Comparison of ENCODE assay signal across 1 cellular context in the genomic region with DNA sequence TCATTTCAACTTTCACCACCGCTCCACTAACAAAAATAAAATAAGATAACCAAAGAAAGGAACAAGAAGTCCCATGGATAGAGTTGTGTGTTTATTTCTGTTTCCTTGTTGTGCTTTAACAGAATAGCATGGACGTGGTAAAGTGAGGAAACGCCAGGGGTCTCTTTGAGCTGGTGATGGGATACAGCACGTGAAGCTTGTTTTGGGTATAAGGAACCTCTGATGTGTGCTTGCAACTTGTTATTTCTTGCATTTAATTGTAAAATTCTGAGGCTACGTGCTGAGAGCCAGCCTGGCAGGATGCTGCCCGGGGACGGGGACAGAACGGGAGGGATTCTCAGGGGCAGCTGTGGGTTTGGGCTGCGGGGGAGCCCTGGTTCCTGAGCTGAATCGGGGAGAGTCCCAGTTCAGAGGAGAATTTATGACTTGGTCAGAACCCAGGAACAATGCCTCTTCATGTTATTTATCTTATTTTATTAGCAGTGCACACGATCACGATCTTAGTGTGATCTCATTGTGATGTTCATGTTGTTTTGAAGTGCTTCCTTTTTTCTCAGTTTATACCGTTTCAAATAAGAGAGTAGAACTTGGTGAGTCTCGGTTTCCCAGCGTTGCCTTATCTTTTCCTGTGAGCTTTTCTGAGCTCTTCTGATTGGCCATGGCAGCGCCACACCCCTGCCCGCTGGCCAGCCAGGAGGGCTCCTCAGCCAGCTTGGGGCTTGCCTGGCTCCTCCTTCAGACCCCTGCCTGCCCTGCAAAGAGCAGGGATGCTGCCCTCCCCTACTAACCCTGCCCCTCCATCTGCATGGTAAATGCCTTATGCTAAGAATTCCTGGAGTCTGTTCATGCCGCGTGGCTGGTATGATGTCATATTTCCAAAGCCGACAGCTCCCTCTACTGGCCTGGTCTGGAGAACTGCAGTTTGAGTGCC.
TF ChIP-seq lines count a peak whose summit lies in the region.

No MANE protein-coding gene starts in this region.

TF ChIP-seq in H1, 55 proteins besides CTCF, POLR2A, EP300 and RAD21 (continued from another document):
- TF ChIP-seq, protein P1, sequence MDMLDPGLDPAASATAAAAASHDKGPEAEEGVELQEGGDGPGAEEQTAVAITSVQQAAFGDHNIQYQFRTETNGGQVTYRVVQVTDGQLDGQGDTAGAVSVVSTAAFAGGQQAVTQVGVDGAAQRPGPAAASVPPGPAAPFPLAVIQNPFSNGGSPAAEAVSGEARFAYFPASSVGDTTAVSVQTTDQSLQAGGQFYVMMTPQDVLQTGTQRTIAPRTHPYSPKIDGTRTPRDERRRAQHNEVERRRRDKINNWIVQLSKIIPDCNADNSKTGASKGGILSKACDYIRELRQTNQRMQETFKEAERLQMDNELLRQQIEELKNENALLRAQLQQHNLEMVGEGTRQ (IDR thresholded peaks at IDR 0.05; ENCODE audit: low read length): no peak
- TF ChIP-seq SP4 (IDR thresholded peaks at IDR 0.05; ENCODE audit: low read length): peak; percentile 44; the same call in 1 of the 2 replicates
- no peak for TF ChIP-seq FOSL1 (IDR thresholded peaks at IDR 0.05; ENCODE audit: insufficient read depth, low read depth, low read length)
- TF ChIP-seq, protein P2, sequence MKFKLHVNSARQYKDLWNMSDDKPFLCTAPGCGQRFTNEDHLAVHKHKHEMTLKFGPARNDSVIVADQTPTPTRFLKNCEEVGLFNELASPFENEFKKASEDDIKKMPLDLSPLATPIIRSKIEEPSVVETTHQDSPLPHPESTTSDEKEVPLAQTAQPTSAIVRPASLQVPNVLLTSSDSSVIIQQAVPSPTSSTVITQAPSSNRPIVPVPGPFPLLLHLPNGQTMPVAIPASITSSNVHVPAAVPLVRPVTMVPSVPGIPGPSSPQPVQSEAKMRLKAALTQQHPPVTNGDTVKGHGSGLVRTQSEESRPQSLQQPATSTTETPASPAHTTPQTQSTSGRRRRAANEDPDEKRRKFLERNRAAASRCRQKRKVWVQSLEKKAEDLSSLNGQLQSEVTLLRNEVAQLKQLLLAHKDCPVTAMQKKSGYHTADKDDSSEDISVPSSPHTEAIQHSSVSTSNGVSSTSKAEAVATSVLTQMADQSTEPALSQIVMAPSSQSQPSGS (IDR thresholded peaks at IDR 0.05; ENCODE audit: low read length): peak; percentile 98
- peak; percentile 93 for TF ChIP-seq JUND (IDR thresholded peaks at IDR 0.05; ENCODE audit: low read length)
- TF ChIP-seq KDM1A (IDR thresholded peaks at IDR 0.05; ENCODE audit: borderline replicate concordance, low read length): no peak
- no peak for TF ChIP-seq ZNF274 (IDR thresholded peaks at IDR 0.05; ENCODE audit: borderline replicate concordance, extremely low read depth, low read length)
- TF ChIP-seq POLR2AphosphoS5 (IDR thresholded peaks at IDR 0.05; ENCODE audit: low read depth, low read length): no peak; the same call in 1 of the 2 replicates
- no peak for TF ChIP-seq TAF7 (optimal IDR thresholded peaks at IDR 0.05; ENCODE audit: borderline replicate concordance, low read depth, low read length)
- no peak for TF ChIP-seq SRF (IDR thresholded peaks at IDR 0.05; ENCODE audit: low read depth, low read length)
- TF ChIP-seq, protein P3, sequence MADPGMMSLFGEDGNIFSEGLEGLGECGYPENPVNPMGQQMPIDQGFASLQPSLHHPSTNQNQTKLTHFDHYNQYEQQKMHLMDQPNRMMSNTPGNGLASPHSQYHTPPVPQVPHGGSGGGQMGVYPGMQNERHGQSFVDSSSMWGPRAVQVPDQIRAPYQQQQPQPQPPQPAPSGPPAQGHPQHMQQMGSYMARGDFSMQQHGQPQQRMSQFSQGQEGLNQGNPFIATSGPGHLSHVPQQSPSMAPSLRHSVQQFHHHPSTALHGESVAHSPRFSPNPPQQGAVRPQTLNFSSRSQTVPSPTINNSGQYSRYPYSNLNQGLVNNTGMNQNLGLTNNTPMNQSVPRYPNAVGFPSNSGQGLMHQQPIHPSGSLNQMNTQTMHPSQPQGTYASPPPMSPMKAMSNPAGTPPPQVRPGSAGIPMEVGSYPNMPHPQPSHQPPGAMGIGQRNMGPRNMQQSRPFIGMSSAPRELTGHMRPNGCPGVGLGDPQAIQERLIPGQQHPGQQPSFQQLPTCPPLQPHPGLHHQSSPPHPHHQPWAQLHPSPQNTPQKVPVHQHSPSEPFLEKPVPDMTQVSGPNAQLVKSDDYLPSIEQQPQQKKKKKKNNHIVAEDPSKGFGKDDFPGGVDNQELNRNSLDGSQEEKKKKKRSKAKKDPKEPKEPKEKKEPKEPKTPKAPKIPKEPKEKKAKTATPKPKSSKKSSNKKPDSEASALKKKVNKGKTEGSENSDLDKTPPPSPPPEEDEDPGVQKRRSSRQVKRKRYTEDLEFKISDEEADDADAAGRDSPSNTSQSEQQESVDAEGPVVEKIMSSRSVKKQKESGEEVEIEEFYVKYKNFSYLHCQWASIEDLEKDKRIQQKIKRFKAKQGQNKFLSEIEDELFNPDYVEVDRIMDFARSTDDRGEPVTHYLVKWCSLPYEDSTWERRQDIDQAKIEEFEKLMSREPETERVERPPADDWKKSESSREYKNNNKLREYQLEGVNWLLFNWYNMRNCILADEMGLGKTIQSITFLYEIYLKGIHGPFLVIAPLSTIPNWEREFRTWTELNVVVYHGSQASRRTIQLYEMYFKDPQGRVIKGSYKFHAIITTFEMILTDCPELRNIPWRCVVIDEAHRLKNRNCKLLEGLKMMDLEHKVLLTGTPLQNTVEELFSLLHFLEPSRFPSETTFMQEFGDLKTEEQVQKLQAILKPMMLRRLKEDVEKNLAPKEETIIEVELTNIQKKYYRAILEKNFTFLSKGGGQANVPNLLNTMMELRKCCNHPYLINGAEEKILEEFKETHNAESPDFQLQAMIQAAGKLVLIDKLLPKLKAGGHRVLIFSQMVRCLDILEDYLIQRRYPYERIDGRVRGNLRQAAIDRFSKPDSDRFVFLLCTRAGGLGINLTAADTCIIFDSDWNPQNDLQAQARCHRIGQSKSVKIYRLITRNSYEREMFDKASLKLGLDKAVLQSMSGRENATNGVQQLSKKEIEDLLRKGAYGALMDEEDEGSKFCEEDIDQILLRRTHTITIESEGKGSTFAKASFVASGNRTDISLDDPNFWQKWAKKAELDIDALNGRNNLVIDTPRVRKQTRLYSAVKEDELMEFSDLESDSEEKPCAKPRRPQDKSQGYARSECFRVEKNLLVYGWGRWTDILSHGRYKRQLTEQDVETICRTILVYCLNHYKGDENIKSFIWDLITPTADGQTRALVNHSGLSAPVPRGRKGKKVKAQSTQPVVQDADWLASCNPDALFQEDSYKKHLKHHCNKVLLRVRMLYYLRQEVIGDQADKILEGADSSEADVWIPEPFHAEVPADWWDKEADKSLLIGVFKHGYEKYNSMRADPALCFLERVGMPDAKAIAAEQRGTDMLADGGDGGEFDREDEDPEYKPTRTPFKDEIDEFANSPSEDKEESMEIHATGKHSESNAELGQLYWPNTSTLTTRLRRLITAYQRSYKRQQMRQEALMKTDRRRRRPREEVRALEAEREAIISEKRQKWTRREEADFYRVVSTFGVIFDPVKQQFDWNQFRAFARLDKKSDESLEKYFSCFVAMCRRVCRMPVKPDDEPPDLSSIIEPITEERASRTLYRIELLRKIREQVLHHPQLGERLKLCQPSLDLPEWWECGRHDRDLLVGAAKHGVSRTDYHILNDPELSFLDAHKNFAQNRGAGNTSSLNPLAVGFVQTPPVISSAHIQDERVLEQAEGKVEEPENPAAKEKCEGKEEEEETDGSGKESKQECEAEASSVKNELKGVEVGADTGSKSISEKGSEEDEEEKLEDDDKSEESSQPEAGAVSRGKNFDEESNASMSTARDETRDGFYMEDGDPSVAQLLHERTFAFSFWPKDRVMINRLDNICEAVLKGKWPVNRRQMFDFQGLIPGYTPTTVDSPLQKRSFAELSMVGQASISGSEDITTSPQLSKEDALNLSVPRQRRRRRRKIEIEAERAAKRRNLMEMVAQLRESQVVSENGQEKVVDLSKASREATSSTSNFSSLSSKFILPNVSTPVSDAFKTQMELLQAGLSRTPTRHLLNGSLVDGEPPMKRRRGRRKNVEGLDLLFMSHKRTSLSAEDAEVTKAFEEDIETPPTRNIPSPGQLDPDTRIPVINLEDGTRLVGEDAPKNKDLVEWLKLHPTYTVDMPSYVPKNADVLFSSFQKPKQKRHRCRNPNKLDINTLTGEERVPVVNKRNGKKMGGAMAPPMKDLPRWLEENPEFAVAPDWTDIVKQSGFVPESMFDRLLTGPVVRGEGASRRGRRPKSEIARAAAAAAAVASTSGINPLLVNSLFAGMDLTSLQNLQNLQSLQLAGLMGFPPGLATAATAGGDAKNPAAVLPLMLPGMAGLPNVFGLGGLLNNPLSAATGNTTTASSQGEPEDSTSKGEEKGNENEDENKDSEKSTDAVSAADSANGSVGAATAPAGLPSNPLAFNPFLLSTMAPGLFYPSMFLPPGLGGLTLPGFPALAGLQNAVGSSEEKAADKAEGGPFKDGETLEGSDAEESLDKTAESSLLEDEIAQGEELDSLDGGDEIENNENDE (IDR thresholded peaks at IDR 0.05; ENCODE audit: insufficient replicate concordance, low read length): no peak
- 0 out of 2 replicates have a peak, but pooled peaks have one; percentile 8 for TF ChIP-seq CHD2 (IDR thresholded peaks at IDR 0.05; ENCODE audit: low read length)
- TF ChIP-seq EGR1 (IDR thresholded peaks at IDR 0.05; ENCODE audit: borderline replicate concordance, low read depth, low read length): no peak
- TF ChIP-seq TEAD4 (IDR thresholded peaks at IDR 0.05; ENCODE audit: low read depth, low read length): peak; percentile 96
- no peak for TF ChIP-seq NANOG (IDR thresholded peaks at IDR 0.05; ENCODE audit: insufficient read depth, low read depth, low read length, poor library complexity, severe bottlenecking)
- TF ChIP-seq CHD1 (IDR thresholded peaks at IDR 0.05; ENCODE audit: low read depth, low read length): no peak
- no peak for TF ChIP-seq RNF2 (IDR thresholded peaks at IDR 0.05; ENCODE audit: borderline replicate concordance, low read depth, low read length, missing control alignments, poor library complexity, severe bottlenecking)
- no peak for TF ChIP-seq GABPA (IDR thresholded peaks at IDR 0.05; ENCODE audit: borderline replicate concordance, insufficient read depth, low read length)
- no peak for TF ChIP-seq POU5F1 (IDR thresholded peaks at IDR 0.05; ENCODE audit: low read depth, low read length)
- no peak for TF ChIP-seq CTBP2 (IDR thresholded peaks at IDR 0.05; ENCODE audit: borderline replicate concordance, insufficient read depth, insufficient read length, low read length)
- no peak for TF ChIP-seq TAF1 (IDR thresholded peaks at IDR 0.05; ENCODE audit: low read depth, low read length)
- no peak for TF ChIP-seq SIRT6 (IDR thresholded peaks at IDR 0.05; ENCODE audit: low read length)
- TF ChIP-seq CBX5 (IDR thresholded peaks at IDR 0.05; ENCODE audit: low read depth, low read length): no peak
- peak; percentile 64; the same call in 1 of the 2 replicates for TF ChIP-seq YY1 (IDR thresholded peaks at IDR 0.05; ENCODE audit: low read depth, low read length)
- no peak for TF ChIP-seq PHF8 (conservative IDR thresholded peaks at IDR 0.05; ENCODE audit: low read depth, low read length)
- TF ChIP-seq SAP30 (IDR thresholded peaks at IDR 0.05; ENCODE audit: insufficient read depth, insufficient replicate concordance, low read length): no peak
- TF ChIP-seq EZH2 (IDR thresholded peaks at IDR 0.05; ENCODE audit: low read depth, low read length, severe bottlenecking): no peak
- TF ChIP-seq, protein P4, sequence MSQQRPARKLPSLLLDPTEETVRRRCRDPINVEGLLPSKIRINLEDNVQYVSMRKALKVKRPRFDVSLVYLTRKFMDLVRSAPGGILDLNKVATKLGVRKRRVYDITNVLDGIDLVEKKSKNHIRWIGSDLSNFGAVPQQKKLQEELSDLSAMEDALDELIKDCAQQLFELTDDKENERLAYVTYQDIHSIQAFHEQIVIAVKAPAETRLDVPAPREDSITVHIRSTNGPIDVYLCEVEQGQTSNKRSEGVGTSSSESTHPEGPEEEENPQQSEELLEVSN (IDR thresholded peaks at IDR 0.05): no peak
- TF ChIP-seq HDAC6 (IDR thresholded peaks at IDR 0.05; ENCODE audit: low read depth, low read length): no peak
- no peak for TF ChIP-seq RFX5 (IDR thresholded peaks at IDR 0.05; ENCODE audit: borderline replicate concordance, low read depth, low read length)
- TF ChIP-seq ASH2L (IDR thresholded peaks at IDR 0.05; ENCODE audit: low read length): peak; percentile 24
- peak in 1 of 2 experiments; percentile 82; a peak in 1 of 4 replicates for TF ChIP-seq HDAC2 (IDR thresholded peaks at IDR 0.05; ENCODE audit: borderline replicate concordance in 1 of 2, low read depth in 2 of 2, low read length in 2 of 2)
- TF ChIP-seq GTF2F1 (IDR thresholded peaks at IDR 0.05; ENCODE audit: borderline replicate concordance, low read depth, low read length): no peak
- no peak for TF ChIP-seq SIX5 (IDR thresholded peaks at IDR 0.05; ENCODE audit: low read depth, low read length)
- no peak for TF ChIP-seq BRCA1 (IDR thresholded peaks at IDR 0.05; ENCODE audit: low read depth, low read length)
- TF ChIP-seq MAFK (IDR thresholded peaks at IDR 0.05; ENCODE audit: low read depth, low read length): no peak
- no peak for TF ChIP-seq BCL11A (IDR thresholded peaks at IDR 0.05; ENCODE audit: low read depth in 2 of 2, low read length in 2 of 2)
- TF ChIP-seq RBBP5 (IDR thresholded peaks at IDR 0.05; ENCODE audit: borderline replicate concordance, low read depth, low read length): no peak
- no peak for TF ChIP-seq SP2 (IDR thresholded peaks at IDR 0.05; ENCODE audit: low read length)
- TF ChIP-seq SP1 (IDR thresholded peaks at IDR 0.05; ENCODE audit: low read depth, low read length): no peak
- TF ChIP-seq, protein P5, sequence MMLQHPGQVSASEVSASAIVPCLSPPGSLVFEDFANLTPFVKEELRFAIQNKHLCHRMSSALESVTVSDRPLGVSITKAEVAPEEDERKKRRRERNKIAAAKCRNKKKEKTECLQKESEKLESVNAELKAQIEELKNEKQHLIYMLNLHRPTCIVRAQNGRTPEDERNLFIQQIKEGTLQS (IDR thresholded peaks at IDR 0.05; ENCODE audit: insufficient read depth, low read depth, low read length): peak; percentile 52; the same call in 1 of the 2 replicates
